In the genomic region with DNA sequence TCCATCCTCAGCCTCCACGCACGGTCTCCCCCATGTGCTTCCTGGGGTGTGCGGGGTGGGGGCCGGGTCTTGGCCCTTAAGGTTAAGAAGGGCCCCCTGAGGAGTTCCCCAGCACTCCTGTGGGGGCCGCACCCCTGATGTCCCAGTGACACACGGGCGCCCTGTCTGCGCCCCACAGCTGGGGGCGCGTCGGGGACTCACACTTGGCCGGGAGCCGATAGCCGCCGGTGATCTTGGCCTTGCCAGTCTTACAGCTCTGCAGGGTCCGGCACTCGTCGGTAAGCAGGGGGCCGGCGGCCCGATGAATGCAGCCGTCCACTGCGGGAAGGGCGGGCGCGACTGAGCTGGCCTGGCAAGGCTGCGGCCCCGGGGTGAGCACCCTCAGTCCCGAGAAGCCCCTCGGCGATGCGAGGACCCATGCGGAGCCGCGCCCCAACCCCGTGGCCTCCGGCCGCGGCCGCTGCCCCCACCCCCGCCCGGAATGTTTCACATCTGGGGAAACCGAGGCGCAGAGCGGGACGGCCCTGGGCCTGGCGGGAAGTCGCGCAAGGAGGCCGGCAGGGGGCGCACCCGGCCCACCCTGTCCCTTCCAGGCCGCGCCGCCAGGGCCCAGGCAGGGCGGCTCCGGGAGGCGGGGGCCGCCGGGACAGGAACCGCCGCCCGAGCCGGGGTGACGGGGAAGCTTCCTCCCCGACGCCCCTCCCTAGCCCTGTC, we compare ENCODE assay signal across 1 cellular context.
A peak's percentile ranks its signal among the peaks of the same experiment; 100 is the strongest.
TF ChIP-seq lines count a peak whose summit lies in the region.

No MANE protein-coding gene starts in this region.

TF ChIP-seq in HCT116, 20 proteins besides CTCF, POLR2A, EP300 and RAD21 (continued from another document):
- TF ChIP-seq, protein P1, sequence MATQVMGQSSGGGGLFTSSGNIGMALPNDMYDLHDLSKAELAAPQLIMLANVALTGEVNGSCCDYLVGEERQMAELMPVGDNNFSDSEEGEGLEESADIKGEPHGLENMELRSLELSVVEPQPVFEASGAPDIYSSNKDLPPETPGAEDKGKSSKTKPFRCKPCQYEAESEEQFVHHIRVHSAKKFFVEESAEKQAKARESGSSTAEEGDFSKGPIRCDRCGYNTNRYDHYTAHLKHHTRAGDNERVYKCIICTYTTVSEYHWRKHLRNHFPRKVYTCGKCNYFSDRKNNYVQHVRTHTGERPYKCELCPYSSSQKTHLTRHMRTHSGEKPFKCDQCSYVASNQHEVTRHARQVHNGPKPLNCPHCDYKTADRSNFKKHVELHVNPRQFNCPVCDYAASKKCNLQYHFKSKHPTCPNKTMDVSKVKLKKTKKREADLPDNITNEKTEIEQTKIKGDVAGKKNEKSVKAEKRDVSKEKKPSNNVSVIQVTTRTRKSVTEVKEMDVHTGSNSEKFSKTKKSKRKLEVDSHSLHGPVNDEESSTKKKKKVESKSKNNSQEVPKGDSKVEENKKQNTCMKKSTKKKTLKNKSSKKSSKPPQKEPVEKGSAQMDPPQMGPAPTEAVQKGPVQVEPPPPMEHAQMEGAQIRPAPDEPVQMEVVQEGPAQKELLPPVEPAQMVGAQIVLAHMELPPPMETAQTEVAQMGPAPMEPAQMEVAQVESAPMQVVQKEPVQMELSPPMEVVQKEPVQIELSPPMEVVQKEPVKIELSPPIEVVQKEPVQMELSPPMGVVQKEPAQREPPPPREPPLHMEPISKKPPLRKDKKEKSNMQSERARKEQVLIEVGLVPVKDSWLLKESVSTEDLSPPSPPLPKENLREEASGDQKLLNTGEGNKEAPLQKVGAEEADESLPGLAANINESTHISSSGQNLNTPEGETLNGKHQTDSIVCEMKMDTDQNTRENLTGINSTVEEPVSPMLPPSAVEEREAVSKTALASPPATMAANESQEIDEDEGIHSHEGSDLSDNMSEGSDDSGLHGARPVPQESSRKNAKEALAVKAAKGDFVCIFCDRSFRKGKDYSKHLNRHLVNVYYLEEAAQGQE (IDR thresholded peaks at IDR 0.05; ENCODE audit: low read depth) = no peak
- no peak for TF ChIP-seq CEBPB (IDR thresholded peaks at IDR 0.05; ENCODE audit: low read depth)
- TF ChIP-seq, protein P2, sequence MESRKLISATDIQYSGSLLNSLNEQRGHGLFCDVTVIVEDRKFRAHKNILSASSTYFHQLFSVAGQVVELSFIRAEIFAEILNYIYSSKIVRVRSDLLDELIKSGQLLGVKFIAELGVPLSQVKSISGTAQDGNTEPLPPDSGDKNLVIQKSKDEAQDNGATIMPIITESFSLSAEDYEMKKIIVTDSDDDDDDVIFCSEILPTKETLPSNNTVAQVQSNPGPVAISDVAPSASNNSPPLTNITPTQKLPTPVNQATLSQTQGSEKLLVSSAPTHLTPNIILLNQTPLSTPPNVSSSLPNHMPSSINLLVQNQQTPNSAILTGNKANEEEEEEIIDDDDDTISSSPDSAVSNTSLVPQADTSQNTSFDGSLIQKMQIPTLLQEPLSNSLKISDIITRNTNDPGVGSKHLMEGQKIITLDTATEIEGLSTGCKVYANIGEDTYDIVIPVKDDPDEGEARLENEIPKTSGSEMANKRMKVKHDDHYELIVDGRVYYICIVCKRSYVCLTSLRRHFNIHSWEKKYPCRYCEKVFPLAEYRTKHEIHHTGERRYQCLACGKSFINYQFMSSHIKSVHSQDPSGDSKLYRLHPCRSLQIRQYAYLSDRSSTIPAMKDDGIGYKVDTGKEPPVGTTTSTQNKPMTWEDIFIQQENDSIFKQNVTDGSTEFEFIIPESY (IDR thresholded peaks at IDR 0.05; ENCODE audit: extremely low read depth, insufficient replicate concordance, low read length) = no peak
- 0 out of 2 replicates have a peak, but pooled peaks have one; percentile 24 for TF ChIP-seq ZFX (IDR thresholded peaks at IDR 0.05)
TF ChIP-seq in HCT116: peak in this region for 1.
